ENCODE assay signal across 10 cellular contexts in the genomic region with DNA sequence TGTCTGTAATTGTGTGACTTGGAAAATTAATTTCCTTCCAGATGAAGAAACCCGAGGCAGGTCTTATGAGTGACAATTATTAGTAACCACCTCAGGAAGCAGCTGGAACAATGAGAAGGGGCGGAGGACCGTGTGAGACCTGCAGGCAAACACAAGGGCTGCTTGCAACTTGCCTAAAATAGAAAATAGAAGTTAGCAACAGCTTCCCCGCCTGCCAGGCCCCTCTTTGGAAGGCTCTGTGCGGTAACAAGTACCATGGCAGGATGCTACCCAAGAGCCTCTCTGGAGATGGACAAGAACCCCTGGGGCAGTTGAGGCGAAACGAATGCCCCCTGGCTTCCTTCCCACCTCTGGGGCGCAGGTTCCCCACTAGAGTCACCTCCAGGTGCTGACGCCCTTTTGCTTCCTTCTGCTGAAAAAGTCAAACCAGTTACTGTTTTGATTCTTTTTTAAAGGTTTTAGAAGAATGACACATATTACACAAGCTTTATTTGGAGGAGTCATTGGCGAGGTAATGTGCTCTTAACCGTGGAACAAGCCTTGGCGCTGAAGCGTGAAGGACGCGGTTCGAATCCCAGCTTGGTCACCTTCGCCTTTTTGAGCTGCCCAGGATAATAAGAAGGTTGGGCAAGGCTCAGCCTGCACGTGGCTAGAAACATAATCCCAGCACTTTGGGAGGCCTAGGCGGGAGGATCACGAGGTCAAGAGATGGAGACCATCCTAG. TPM values are rescaled to one million over a fixed set of nuclear protein-coding genes. Genes with fewer than 3 reads are reported as not detected.
DNase-seq lines count a peak whose midpoint lies in the region; ATAC-seq, FAIRE-seq and TF ChIP-seq lines count a peak whose summit lies in the region.
"Had no signal": no experiment of that assay in that cellular context is flagged by ENCODE, and none has a peak within 500 bp of the region (broad histone marks: within the 10 kb centered on the region; RNA-seq: fewer than 3 reads in every experiment).

No MANE protein-coding gene starts in this region.

- H3K27me3 ChIP-seq in DND-41 (ENCODE audit: insufficient read depth, low read length, poor library complexity) (no peaks in the 10 kb centered on the region), endothelial cell of umbilical vein (ENCODE audit: control insufficient read depth in 2 of 2, insufficient read depth in 2 of 2, low read length in 2 of 2) (peaks cover 0 to 4% of the 10 kb centered on the region in 2 experiments), WERI-Rb-1 (ENCODE audit: insufficient read depth, low read depth, severe bottlenecking) (no peaks in the 10 kb centered on the region)

- H3K4me3 ChIP-seq in DND-41 (ENCODE audit: low read depth in 1 of 2, low read length in 2 of 2) (no peak overlapping the region; a peak in 1 of 4 replicates), endothelial cell of umbilical vein (replicated peaks in 1 of 3; ENCODE audit: insufficient read depth in 1 of 3, low read depth in 1 of 3, low read length in 3 of 3) (no peak overlapping the region), WERI-Rb-1 (ENCODE audit: low read depth, low read length) (no peak overlapping the region)

- H3K4me1 ChIP-seq in DND-41 (ENCODE audit: insufficient read depth, low read length), result peaks cover 23% of the 10 kb centered on the region
- peaks cover 8% of the 10 kb centered on the region for H3K4me1 ChIP-seq in endothelial cell of umbilical vein (ENCODE audit: control insufficient read depth, extremely low read depth, insufficient read depth, low read length)

- no peak overlapping the region for H3K9ac ChIP-seq in DND-41 (ENCODE audit: low read depth, low read length)
- H3K9ac ChIP-seq in endothelial cell of umbilical vein (replicated peaks; ENCODE audit: extremely low read depth, insufficient read depth, low read length), result no peak overlapping the region

- H3K27ac ChIP-seq in DND-41 (ENCODE audit: low read length), result peak overlapping the region; percentile 33; the same call in 1 of the 2 replicates
- H3K27ac ChIP-seq in endothelial cell of umbilical vein (ENCODE audit: insufficient read depth, low read depth, low read length), result no peak overlapping the region
- no peak overlapping the region for H3K27ac ChIP-seq in WERI-Rb-1

- peak; percentile 76 for FAIRE-seq in endothelial cell of umbilical vein (lab: Jason Lieb, UNC)

- intact Hi-C loops in endothelial cell of umbilical vein (cut with micrococcal nuclease) (loop anchor here (2.0 to 5.0 kb wide), 2 partner anchors 143 to 191 kb away; no protein-coding TSS in a partner anchor), posterior vena cava (cut with DNase I) (loop anchor here (2.0 to 10.0 kb wide), 2 partner anchors 63 to 283 kb away; no protein-coding TSS in a partner anchor)

- DNase-seq in DND-41, result peak; percentile 35
- peak; percentile 47 to 60 for DNase-seq in Kasumi-1 (lab: John Stamatoyannopoulos, UW)
- peak; percentile 42 for DNase-seq in endothelial cell of umbilical vein (ENCODE audit: low read depth, low spot score)
- DNase-seq in posterior vena cava (ENCODE audit: low spot score), result peak; percentile 58
- no peak for DNase-seq in SHP77 treated with DMSO at 0.1 percent for 48 hours (lab: John Stamatoyannopoulos, UW)
- no peak for DNase-seq in WERI-Rb-1
- DNase-seq: activated CD4-positive, alpha-beta T cell treated with anti-CD3 and anti-CD28 coated beads, Interleukin-2, amount 50 U/mL, for 1 hour had no signal

- BruUV-seq in endothelial cell of umbilical vein (replicated peaks; lab: Mats Ljungman, UMichigan), result no TSS peak

- H3K79me2 ChIP-seq in DND-41 (ENCODE audit: insufficient read depth, low read length) (no peaks in the 10 kb centered on the region), endothelial cell of umbilical vein (ENCODE audit: control insufficient read depth, insufficient read depth, low read length) (no peaks in the 10 kb centered on the region)

- TF ChIP-seq CTCF in DND-41 (IDR thresholded peaks at IDR 0.05; ENCODE audit: borderline replicate concordance, extremely low read depth, low read length, poor library complexity, severe bottlenecking) (no peak), endothelial cell of umbilical vein (IDR thresholded peaks at IDR 0.05; ENCODE audit: extremely low read depth in 1 of 2, insufficient read depth in 1 of 2, low read depth in 1 of 2, low read length in 2 of 2) (no peak), WERI-Rb-1 (IDR thresholded peaks at IDR 0.05; ENCODE audit: low read depth, low read length) (no peak)

- no peaks in the 10 kb centered on the region for H3K9me1 ChIP-seq in endothelial cell of umbilical vein (replicated peaks; ENCODE audit: control insufficient read depth, extremely low read depth, insufficient read depth, low read length)

- ATAC-seq in DND-41 (ENCODE audit: insufficient read depth, low read depth) (no peak), GM18907 (IDR thresholded peaks at IDR 0.05; ENCODE audit: unreplicated experiment) (no peak), GM18858 (IDR thresholded peaks at IDR 0.05; ENCODE audit: unreplicated experiment) (no peak)

- dilution Hi-C loops in endothelial cell of umbilical vein (cut with MboI; ENCODE audit: extremely low pct_ligation_motif_present, low sequenced_read_pairs), result no loop called here

- H4K20me1 ChIP-seq in DND-41 (ENCODE audit: insufficient read depth, low read length), result no peaks in the 10 kb centered on the region
- H4K20me1 ChIP-seq in endothelial cell of umbilical vein (replicated peaks; ENCODE audit: control insufficient read depth, extremely low read depth, insufficient read depth, low read length), result no peaks in the 10 kb centered on the region

- CTCF ChIA-PET in endothelial cell of umbilical vein (lab: Charles Lee), result interaction anchor here (0.6 to 5.2 kb wide), 22 partner anchors 8 to 539 kb away, joined by 3 to 79 read pairs (median 4); no protein-coding TSS in a partner anchor

- H3K9me3 ChIP-seq in DND-41 (ENCODE audit: insufficient read depth, low read length, severe bottlenecking), result no peaks in the 10 kb centered on the region
- no peaks in the 10 kb centered on the region for H3K9me3 ChIP-seq in endothelial cell of umbilical vein (replicated peaks; ENCODE audit: control insufficient read depth, insufficient read depth, low read length)
- peaks cover 3% of the 10 kb centered on the region for H3K9me3 ChIP-seq in WERI-Rb-1 (ENCODE audit: severe bottlenecking)

- H3K36me3 ChIP-seq in DND-41 (ENCODE audit: insufficient read depth, low read length) (no peaks in the 10 kb centered on the region), endothelial cell of umbilical vein (ENCODE audit: control insufficient read depth in 2 of 2, extremely low read depth in 1 of 2, insufficient read depth in 2 of 2, low read length in 2 of 2) (no peaks in the 10 kb centered on the region), WERI-Rb-1 (no peaks in the 10 kb centered on the region)

- peak overlapping the region; percentile 73; the same call in 1 of the 2 replicates for H2AFZ ChIP-seq in DND-41 (ENCODE audit: low read depth, low read length)
- no peak overlapping the region for H2AFZ ChIP-seq in endothelial cell of umbilical vein (ENCODE audit: low read depth, low read length)

- POLR2A ChIA-PET in endothelial cell of umbilical vein (lab: Charles Lee), result interaction anchor here (1.2 kb wide), 1 partner anchor 142 kb away, joined by 5 read pairs; no protein-coding TSS in a partner anchor

- no peak for TF ChIP-seq POLR2A in endothelial cell of umbilical vein (IDR thresholded peaks at IDR 0.05; ENCODE audit: low read depth, low read length)

- H3K4me2 ChIP-seq in DND-41 (ENCODE audit: insufficient read depth, low read length) (peak overlapping the region; percentile 87), endothelial cell of umbilical vein (ENCODE audit: insufficient read depth, low read length) (no peak overlapping the region)

TF ChIP-seq in endothelial cell of umbilical vein, 7 proteins besides CTCF, POLR2A, EP300 and RAD21:
- TF ChIP-seq MYC (IDR thresholded peaks at IDR 0.05; ENCODE audit: low read depth, low read length), result no peak

RNA-seq across cellular contexts. Expression of a gene that starts 47.0 kb away (rescaled TPM):
- 10.2 and 20.4 TPM in 2 replicates for total RNA-seq in endothelial cell of umbilical vein
- polyA plus RNA-seq in endothelial cell of umbilical vein, result 2.7 and 3.7 TPM in 2 replicates
- polyA plus RNA-seq in endothelial cell of umbilical vein (2011; cell fraction: cytosol; rRNA removed), result 2.4 and 2.5 TPM in 2 replicates
- 6.9 and 7.4 TPM in 2 replicates for polyA plus RNA-seq in endothelial cell of umbilical vein (2011; cell fraction: nucleus; rRNA removed)
- 3.8 and 7.3 TPM in 2 replicates for polyA plus RNA-seq in endothelial cell of umbilical vein (2012)
- 7.1 and 7.4 TPM in 2 replicates for polyA minus RNA-seq in endothelial cell of umbilical vein
- 21.7 TPM for polyA minus RNA-seq in endothelial cell of umbilical vein (2011; cell fraction: cytosol; rRNA and poly(A)+ RNA removed)
- polyA minus RNA-seq in endothelial cell of umbilical vein (2011; cell fraction: nucleus; rRNA and poly(A)+ RNA removed), result 3.9 and 5.2 TPM in 2 replicates
- 100 to 1,000 TPM; 447 to 863 TPM for total RNA-seq in posterior vena cava

RNA-seq across cellular contexts. Expression of a gene that starts 50.3 kb away (rescaled TPM):
- total RNA-seq in endothelial cell of umbilical vein, result not detected in 2 replicates
- not detected in 2 replicates for polyA plus RNA-seq in endothelial cell of umbilical vein
- not detected in 2 replicates for polyA plus RNA-seq in endothelial cell of umbilical vein (2011; cell fraction: cytosol; rRNA removed)
- polyA plus RNA-seq in endothelial cell of umbilical vein (2011; cell fraction: nucleus; rRNA removed), result not detected in 2 replicates
- not detected in 2 replicates for polyA plus RNA-seq in endothelial cell of umbilical vein (2012)
- not detected in 2 replicates for polyA minus RNA-seq in endothelial cell of umbilical vein
- polyA minus RNA-seq in endothelial cell of umbilical vein (2011; cell fraction: cytosol; rRNA and poly(A)+ RNA removed), result not detected
- polyA minus RNA-seq in endothelial cell of umbilical vein (2011; cell fraction: nucleus; rRNA and poly(A)+ RNA removed), result not detected in 2 replicates
- 1 to 10 TPM in 1 of 2 donors, under 1 TPM in 1; 0.29 to 1.7 TPM for total RNA-seq in posterior vena cava
- total RNA-seq: osteoblast had no signal

Comparison
In these comparisons a context has a peak if more than half of its experiments do, and no peak if none do; other contexts are left out.
1. DNase-seq: peak in DND-41 (single experiment), Kasumi-1 (2 of 2), endothelial cell of umbilical vein (single experiment) and posterior vena cava (single experiment); none in SHP77 treated with DMSO at 0.1 percent for 48 hours (single experiment) and WERI-Rb-1 (single experiment).
2. RNA of a gene that starts 47.0 kb away (total RNA-seq): 447 to 863 TPM in posterior vena cava; 10.2 to 20.4 TPM in endothelial cell of umbilical vein; every median in the first group is over 10 times any median in the second.